In the genomic region with DNA sequence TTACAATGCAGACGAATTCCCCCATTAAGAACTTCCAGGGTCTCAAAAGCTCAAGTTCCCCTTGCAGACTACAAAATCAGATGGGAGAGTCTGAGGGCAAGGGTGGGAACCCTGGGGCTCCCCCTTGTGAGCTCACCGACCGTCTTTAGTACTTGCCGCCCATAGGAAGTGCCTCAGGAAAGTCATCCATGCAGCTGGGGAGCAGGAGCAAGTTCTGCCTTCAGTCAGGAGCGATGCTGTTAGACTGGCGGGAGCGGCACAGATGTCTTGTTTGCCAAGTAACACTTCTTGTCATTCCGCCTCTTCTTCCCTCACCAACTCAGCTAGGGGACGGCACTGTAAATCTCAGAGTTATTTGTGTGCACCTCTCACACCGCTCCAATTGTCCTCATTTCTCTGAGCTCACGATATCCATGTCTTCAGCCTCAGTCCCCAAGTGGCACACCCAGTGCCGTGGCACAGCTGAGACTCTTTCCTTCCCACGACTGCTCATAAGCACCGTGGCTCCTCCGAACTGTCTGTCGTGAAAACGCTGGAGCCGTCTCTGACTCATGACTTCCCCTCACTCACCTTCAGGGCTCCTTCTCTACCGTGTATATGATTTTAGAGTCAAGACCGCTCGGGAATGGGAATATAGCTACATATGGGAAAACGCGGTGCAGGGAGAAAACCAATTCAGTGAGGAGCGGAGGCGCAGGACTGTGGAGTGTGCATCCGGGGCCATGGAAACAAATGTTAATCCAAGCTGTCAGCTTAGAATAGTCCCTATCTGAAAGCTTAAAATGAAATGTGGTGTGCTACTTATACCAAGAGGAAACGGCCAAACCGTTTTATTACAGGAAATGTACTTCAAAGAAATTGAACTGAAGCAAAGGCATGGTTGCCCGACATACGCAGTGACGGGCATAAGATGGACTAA, we compare ENCODE assay signal across 8 cellular contexts. TPM values are rescaled to one million over a fixed set of nuclear protein-coding genes. Genes with fewer than 3 reads are reported as not detected.
DNase-seq lines count a peak whose midpoint lies in the region; ATAC-seq and TF ChIP-seq lines count a peak whose summit lies in the region.

No MANE protein-coding gene starts in this region.

- H3K9me3 Mint-ChIP-seq in Caco-2 (ENCODE audit: unreplicated experiment) (no peaks in the 10 kb centered on the region), naive B cell (peaks cover 0 to 2% (median 0%) of the 10 kb centered on the region in 7 donors)

- peaks cover 46% of the 10 kb centered on the region for H3K4me1 Mint-ChIP-seq in Caco-2 (ENCODE audit: low read depth, unreplicated experiment)
- H3K4me1 Mint-ChIP-seq in naive B cell = peaks cover 57 to 73% (median 68%) of the 10 kb centered on the region in 3 donors

- TF ChIP-seq CTCF in Caco-2 (IDR thresholded peaks at IDR 0.05; ENCODE audit: insufficient read depth in 1 of 2, low read depth in 1 of 2, low read length in 1 of 2, severe bottlenecking in 1 of 2, unreplicated experiment in 1 of 2) (no peak), lower leg skin (IDR thresholded peaks at IDR 0.05) (no peak)

- peaks cover under 1% of the 10 kb centered on the region; the same call in 1 of the 2 replicates for H3K9me3 ChIP-seq in Caco-2

- H3K27ac Mint-ChIP-seq in Caco-2 (ENCODE audit: unreplicated experiment) = peak overlapping the region; percentile 39
- H3K27ac Mint-ChIP-seq in naive B cell = peak overlapping the region; percentile 91 to 97 (median 94)

- H3K4me3 Mint-ChIP-seq in Caco-2 (ENCODE audit: unreplicated experiment) (no peak overlapping the region), naive B cell (peak overlapping the region; percentile 84 to 97 (median 92))

- POLR2A ChIA-PET in Caco-2 (lab: Charles Lee) = no interaction called here

- DNase-seq in Caco-2 = no peak
- DNase-seq in activated CD8-positive, alpha-beta memory T cell treated with anti-CD3 and anti-CD28 coated beads for 4 hours (ENCODE audit: low read depth in 2 of 2) = peak; percentile 31 to 57
- DNase-seq in naive B cell = peak; percentile 55
- DNase-seq in GM03348 (ENCODE audit: low spot score) = no peak
- DNase-seq in lower leg skin (ENCODE audit: low spot score in 2 of 2) = no peak
- DNase-seq in G401 (ENCODE audit: low spot score) = no peak
- no peak for DNase-seq in AG08396 (ENCODE audit: low spot score)

- intact Hi-C loops in Caco-2 (cut with micrococcal nuclease; ENCODE audit: unreplicated experiment) (loop anchor here (5.0 kb wide), 1 partner anchor 33 kb away; no protein-coding TSS in a partner anchor), lower leg skin (cut with DNase I; ENCODE audit: low total_unique reads) (no loop called here)

- H3K27me3 Mint-ChIP-seq in Caco-2 (ENCODE audit: insufficient read depth, unreplicated experiment) = no peaks in the 10 kb centered on the region
- no peaks in the 10 kb centered on the region for H3K27me3 Mint-ChIP-seq in naive B cell

- H3K36me3 Mint-ChIP-seq in Caco-2 (ENCODE audit: insufficient read depth, unreplicated experiment) (peaks cover 51% of the 10 kb centered on the region), naive B cell (peaks cover 15 to 19% of the 10 kb centered on the region in 2 donors)

- whole genome bisulfite sequencing in lower leg skin, 2 donors = 72 to 73% methylated on average over 31 of the region's 31 CpGs

- H3K4me3 ChIP-seq in Caco-2 (ENCODE audit: low read depth, low read length) = no peak overlapping the region
- H3K4me3 ChIP-seq in lower leg skin (ENCODE audit: low read depth, poor library complexity, severe bottlenecking) = no peak overlapping the region

- H3K4me1 ChIP-seq in Caco-2 = peaks cover 44% of the 10 kb centered on the region

- peaks cover 7% of the 10 kb centered on the region for H3K36me3 ChIP-seq in Caco-2 (ENCODE audit: control insufficient read depth, insufficient read depth, low read length)

- TF ChIP-seq POLR2A in lower leg skin (IDR thresholded peaks at IDR 0.05) = no peak

- H3K27me3 ChIP-seq in Caco-2 (replicated peaks; ENCODE audit: control insufficient read depth, insufficient read depth, low read length) = no peaks in the 10 kb centered on the region

- CTCF ChIA-PET in Caco-2 (lab: Charles Lee) = no interaction called here

- in situ Hi-C loops in G401 (cut with HindIII; ENCODE audit: low sequenced_read_pairs) = no loop called here

- BruUV-seq in Caco-2 (replicated peaks; lab: Mats Ljungman, UMichigan) = no TSS peak

- ATAC-seq in HG03103 (IDR thresholded peaks at IDR 0.05; ENCODE audit: low read depth, unreplicated experiment) (peak; percentile 45), naive B cell (ENCODE audit: low read depth in 2 of 2) (peak; percentile 58 to 60)

RNA-seq across cellular contexts. Expression of a gene that starts 34.0 kb away (rescaled TPM):
- total RNA-seq in Caco-2 (2022) (71.5 and 72.7 TPM in 2 replicates), lower leg skin (10 to 100 TPM; 16.7 to 46.2 (median 34.9) TPM)
- polyA plus RNA-seq in naive B cell (ENCODE audit: low read depth in 6 of 6) = 10 to 100 TPM; 26.8 to 61.0 (median 51.1) TPM
- total RNA-seq in G401 (2014; rRNA removed; shearing (Covaris generic)) = 20.1 and 29.0 TPM in 2 replicates

Comparison
In these comparisons a context has a peak if more than half of its experiments do, and no peak if none do; other contexts are left out.
1. DNase-seq: peak in activated CD8-positive, alpha-beta memory T cell treated with anti-CD3 and anti-CD28 coated beads for 4 hours (2 of 2) and naive B cell (single experiment); none in Caco-2 (0 of 2), GM03348 (single experiment), lower leg skin (0 of 2), G401 (single experiment) and AG08396 (single experiment).